12 cellular contexts compared by ENCODE assay signal in genomic region chr13:44174769-44175425, GRCh38.
A peak's percentile ranks its signal among the peaks of the same experiment; 100 is the strongest.
DNase-seq lines count a peak whose midpoint lies in the region; ATAC-seq and TF ChIP-seq lines count a peak whose summit lies in the region.
"Had no signal": no experiment of that assay in that cellular context is flagged by ENCODE, and none has a peak within 500 bp of the region (broad histone marks: within the 10 kb centered on the region; RNA-seq: fewer than 3 reads in every experiment).

No MANE protein-coding gene starts in this region.

- peak; percentile 54 to 59 for ATAC-seq in lower lobe of right lung
- no peak for ATAC-seq in GM18907 (IDR thresholded peaks at IDR 0.05; ENCODE audit: unreplicated experiment)
- no peak for ATAC-seq in GM18520 (IDR thresholded peaks at IDR 0.05; ENCODE audit: unreplicated experiment)
- no peak for ATAC-seq in GM18867 (IDR thresholded peaks at IDR 0.05; ENCODE audit: unreplicated experiment)

- H3K36me3 ChIP-seq in lower lobe of right lung = no peaks in the 10 kb centered on the region

- peak overlapping the region; percentile 26 for H3K27ac ChIP-seq in cingulate gyrus (ENCODE audit: low read depth, low read length)
- peak overlapping the region; percentile 37 for H3K27ac ChIP-seq in lower lobe of right lung

- no peak for TF ChIP-seq CTCF in lower lobe of right lung (IDR thresholded peaks at IDR 0.05)

- peaks cover 10% of the 10 kb centered on the region for H3K4me1 ChIP-seq in lower lobe of right lung

- H3K9me3 ChIP-seq in lower lobe of right lung = no peaks in the 10 kb centered on the region

- intact Hi-C loops in lower lobe of right lung (cut with DNase I) = no loop called here

- no peaks in the 10 kb centered on the region for H3K27me3 ChIP-seq in lower lobe of right lung (ENCODE audit: low read depth)

- peak; percentile 4 for DNase-seq in ACHN
- DNase-seq in LHCN-M2 (ENCODE audit: low read depth) = peak; percentile 23
- no peak for DNase-seq in lower lobe of right lung
- DNase-seq in Kasumi-1 (lab: John Stamatoyannopoulos, UW) = no peak
- DNase-seq: activated T-cell treated with anti-CD3 and anti-CD28 coated beads, Interleukin-2, amount 50 U/mL, for 24 hours; CD4-positive, alpha-beta T cell; NCI-H146; stimulated activated CD4-positive, alpha-beta T cell treated with anti-CD3 and anti-CD28 coated beads, Interleukin-4, amount 100 ng/mL, for 1 hour had no signal

- H3K4me3 ChIP-seq in lower lobe of right lung = no peak overlapping the region

- in situ Hi-C loops in ACHN (cut with HindIII; ENCODE audit: low pct_ligation_motif_present, low pct_unique_long_range_greater_than_20kb, low sequenced_read_pairs) = no loop called here

Comparison
In these comparisons a context has a peak if more than half of its experiments do, and no peak if none do; other contexts are left out.
1. DNase-seq: peak in ACHN (single experiment) and LHCN-M2 (single experiment); none in lower lobe of right lung (single experiment) and Kasumi-1 (0 of 2).
2. ATAC-seq: peak in lower lobe of right lung (2 of 2); none in GM18907 (single experiment), GM18520 (single experiment) and GM18867 (single experiment).